Comparison of ENCODE assay signal across 28 cellular contexts in the genomic region with DNA sequence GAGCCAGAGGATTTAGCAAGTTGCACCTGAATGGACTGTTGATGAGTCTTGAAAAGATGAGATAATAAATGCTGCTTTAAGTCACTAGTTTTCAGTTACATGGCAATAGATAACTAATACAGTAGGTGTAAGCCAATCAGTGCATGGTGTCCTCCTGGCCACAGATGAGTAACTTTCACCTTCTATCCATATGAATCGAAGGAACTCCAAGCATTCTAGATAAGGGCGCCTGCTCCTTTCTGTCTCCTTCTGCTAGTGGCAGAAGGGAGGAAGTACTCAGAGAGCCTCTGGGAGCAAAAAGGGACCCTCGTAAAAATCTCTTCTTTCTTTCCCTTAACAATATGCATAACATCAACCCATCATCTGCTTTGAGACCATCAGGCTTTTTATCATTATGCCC.
"Had no signal": no experiment of that assay in that cellular context is flagged by ENCODE, and none has a peak within 500 bp of the region (broad histone marks: within the 10 kb centered on the region; RNA-seq: fewer than 3 reads in every experiment).

No MANE protein-coding gene starts in this region.

- H3K27me3 ChIP-seq: brain microvascular endothelial cell, dorsolateral prefrontal cortex, esophagus muscularis mucosa, foreskin keratinocyte, gastrocnemius medialis, heart left ventricle had no signal

- H3K36me3 ChIP-seq: gastrocnemius medialis had no signal

- H3K4me3 Mint-ChIP-seq: activated CD4-positive, alpha-beta T cell treated with anti-CD3 and anti-CD28 coated beads, Interleukin-2, amount 10 ng/mL, durations not matched to agents 7 days and 5 days; activated CD8-positive, alpha-beta T cell treated with anti-CD3 and anti-CD28 coated beads for 36 hours; activated naive CD8-positive, alpha-beta T cell; activated T-cell treated with anti-CD3 and anti-CD28 coated beads, Interleukin-2, amount 50 U/mL, for 4 hours; activated T-helper 17 cell treated with anti-CD3 and anti-CD28 coated beads, Interleukin-2, amount 50 U/mL, for 72 hours; central memory CD8-positive, alpha-beta T cell; dendritic cell treated with granulocyte-macrophage colony-stimulating factor and Interleukin-4, amounts not matched to agents 40 ng/mL and 50 ng/mL, for 4 days had no signal

- H3K4me1 ChIP-seq: esophagus muscularis mucosa, foreskin keratinocyte, gastrocnemius medialis, heart left ventricle had no signal

- H3K27me3 Mint-ChIP-seq: activated CD8-positive, alpha-beta T cell treated with anti-CD3 and anti-CD28 coated beads for 36 hours; dendritic cell treated with granulocyte-macrophage colony-stimulating factor and Interleukin-4, amounts not matched to agents 40 ng/mL and 50 ng/mL, for 4 days had no signal

- H3K27ac Mint-ChIP-seq: activated CD4-positive, alpha-beta T cell treated with anti-CD3 and anti-CD28 coated beads, Interleukin-2, amount 10 ng/mL, durations not matched to agents 7 days and 5 days; activated CD8-positive, alpha-beta T cell treated with anti-CD3 and anti-CD28 coated beads for 36 hours; activated naive CD8-positive, alpha-beta T cell; activated T-helper 17 cell treated with anti-CD3 and anti-CD28 coated beads, Interleukin-2, amount 50 U/mL, for 72 hours; dendritic cell treated with granulocyte-macrophage colony-stimulating factor and Interleukin-4, amounts not matched to agents 40 ng/mL and 50 ng/mL, for 4 days had no signal

- H3K4me3 ChIP-seq: coronary artery, dorsolateral prefrontal cortex, esophagus muscularis mucosa, gastrocnemius medialis, heart left ventricle had no signal

- H3K27ac ChIP-seq: brain microvascular endothelial cell, coronary artery, dorsolateral prefrontal cortex, esophagus muscularis mucosa, foreskin keratinocyte, gastrocnemius medialis, heart left ventricle had no signal

- DNase-seq: activated CD4-positive, alpha-beta T cell treated with anti-CD3 and anti-CD28 coated beads for 1 hour; activated CD4-positive, alpha-beta T cell treated with anti-CD3 and anti-CD28 coated beads for 4 hours; activated CD4-positive, alpha-beta T cell treated with anti-CD3 and anti-CD28 coated beads, Interleukin-2, amount 10 ng/mL, durations not matched to agents 7 days and 5 days; activated CD4-positive, alpha-beta T cell treated with anti-CD3 and anti-CD28 coated beads, Interleukin-2, amount 50 U/mL, for 4 hours; activated CD8-positive, alpha-beta memory T cell treated with anti-CD3 and anti-CD28 coated beads for 24 hours; activated CD8-positive, alpha-beta T cell treated with anti-CD3 and anti-CD28 coated beads for 36 hours; activated effector memory CD4-positive, alpha-beta T cell treated with Interleukin-2 at 50 U/mL for 16 hours; activated gamma-delta T cell treated with Interleukin-2 at 50 U/mL for 16 hours; activated naive CD4-positive, alpha-beta T cell treated with anti-CD3 and anti-CD28 coated beads, Interleukin-2, amount 50 U/mL, for 16 hours; activated naive CD4-positive, alpha-beta T cell treated with Interleukin-2 at 50 U/mL for 16 hours; activated T-cell treated with anti-CD3 and anti-CD28 coated beads, Interleukin-2, amount 50 U/mL, for 4 hours; amniotic stem cell; anterior cingulate cortex; brain microvascular endothelial cell; dorsolateral prefrontal cortex; effector memory CD4-positive, alpha-beta T cell; erythroblast; foreskin keratinocyte; gastrocnemius medialis; glutamatergic neuron; heart left ventricle; T-helper 2 cell had no signal

- H3K9me3 Mint-ChIP-seq: activated CD4-positive, alpha-beta T cell treated with anti-CD3 and anti-CD28 coated beads, Interleukin-2, amount 10 ng/mL, durations not matched to agents 7 days and 5 days; central memory CD8-positive, alpha-beta T cell; dendritic cell treated with granulocyte-macrophage colony-stimulating factor and Interleukin-4, amounts not matched to agents 40 ng/mL and 50 ng/mL, for 4 days had no signal

- H3K9me3 ChIP-seq: esophagus muscularis mucosa, gastrocnemius medialis had no signal

- ATAC-seq: activated CD8-positive, alpha-beta T cell treated with anti-CD3 and anti-CD28 coated beads for 36 hours; activated T-cell treated with anti-CD3 and anti-CD28 coated beads, Interleukin-2, amount 50 U/mL, for 4 hours; activated T-helper 17 cell treated with anti-CD3 and anti-CD28 coated beads, Interleukin-2, amount 50 U/mL, for 72 hours; foreskin keratinocyte; gastrocnemius medialis; heart left ventricle had no signal

- H3K4me1 Mint-ChIP-seq: activated CD4-positive, alpha-beta T cell treated with anti-CD3 and anti-CD28 coated beads, Interleukin-2, amount 10 ng/mL, durations not matched to agents 7 days and 5 days; activated T-helper 17 cell treated with anti-CD3 and anti-CD28 coated beads, Interleukin-2, amount 50 U/mL, for 72 hours; central memory CD8-positive, alpha-beta T cell had no signal
